8 cellular contexts compared by ENCODE assay signal in genomic region chr17:62423647-62424461, GRCh38. TPM values are rescaled to one million over a fixed set of nuclear protein-coding genes. Genes with fewer than 3 reads are reported as not detected.
DNase-seq lines count a peak whose midpoint lies in the region; ATAC-seq, FAIRE-seq and TF ChIP-seq lines count a peak whose summit lies in the region.
"Not testable (repeated sequence)": the region's sequence is repeated elsewhere in the genome, so short reads cannot be mapped to it uniquely, and the experiment has no call there.

A gene with protein sequence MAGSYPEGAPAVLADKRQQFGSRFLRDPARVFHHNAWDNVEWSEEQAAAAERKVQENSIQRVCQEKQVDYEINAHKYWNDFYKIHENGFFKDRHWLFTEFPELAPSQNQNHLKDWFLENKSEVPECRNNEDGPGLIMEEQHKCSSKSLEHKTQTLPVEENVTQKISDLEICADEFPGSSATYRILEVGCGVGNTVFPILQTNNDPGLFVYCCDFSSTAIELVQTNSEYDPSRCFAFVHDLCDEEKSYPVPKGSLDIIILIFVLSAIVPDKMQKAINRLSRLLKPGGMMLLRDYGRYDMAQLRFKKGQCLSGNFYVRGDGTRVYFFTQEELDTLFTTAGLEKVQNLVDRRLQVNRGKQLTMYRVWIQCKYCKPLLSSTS (plus strand): TSS chr17:62423897. CDS start chr17:62423903, 6 bp downstream.

- peak; percentile 92 for FAIRE-seq in urothelium cell line (lab: Jason Lieb, UNC)

- not testable (repeated sequence) for H3K4me1 ChIP-seq in right atrium auricular region

- DNase-seq in NCI-H1694 (lab: John Stamatoyannopoulos, UW): peak; percentile 86
- peak; percentile 83 for DNase-seq in amniotic stem cell (lab: John Stamatoyannopoulos, UW)
- DNase-seq in right atrium auricular region (ENCODE audit: low spot score): peak; percentile 88
- DNase-seq in pulmonary artery endothelial cell (ENCODE audit: low read depth, low spot score): peak; percentile 32
- peak; percentile 94 for DNase-seq in urothelium cell line (ENCODE audit: low spot score)

- not testable (repeated sequence) for H3K36me3 ChIP-seq in right atrium auricular region

- H3K9me3 ChIP-seq in right atrium auricular region: not testable (repeated sequence)

- peak within 1 kb of the TSS; percentile 62 to 71 for H3K27ac ChIP-seq in right atrium auricular region

- peak in 1 of 2 donors; percentile 40 for TF ChIP-seq CTCF in right atrium auricular region (IDR thresholded peaks at IDR 0.05)

- not testable (repeated sequence) for H3K27me3 ChIP-seq in right atrium auricular region

- H3K4me3 ChIP-seq in right atrium auricular region: peak within 1 kb of the TSS; percentile 74 to 77

- ATAC-seq in GM18499 (IDR thresholded peaks at IDR 0.05; ENCODE audit: insufficient read depth, unreplicated experiment) (peak; percentile 74), HG02938 (IDR thresholded peaks at IDR 0.05; ENCODE audit: unreplicated experiment) (peak; percentile 89)

- intact Hi-C loops in T-helper 1 cell treated with Interleukin-12 subunit alpha and Interleukin-12 subunit beta and Interleukin-4 antibody, amounts not matched to agents 30 ng/mL and 1 ng/mL, for 36 hours (cut with micrococcal nuclease): loop anchor here (1.0 to 10.0 kb wide), 5 partner anchors 54 to 981 kb away; partner anchors contain the start of genes BRIP1, INTS2, MED13 and TLK2

RNA-seq across cellular contexts. Expression of the gene that starts here (rescaled TPM):
- total RNA-seq in T-helper 1 cell treated with Interleukin-12 subunit alpha and Interleukin-12 subunit beta and Interleukin-4 antibody, amounts not matched to agents 30 ng/mL and 1 ng/mL, for 36 hours: 19.6 and 20.7 TPM in 2 replicates
- total RNA-seq in right atrium auricular region (10 to 100 TPM; 11.3 to 11.9 TPM), pulmonary artery endothelial cell (23.2 and 26.8 TPM in 2 replicates)

Comparison
In these comparisons a context has a peak if more than half of its experiments do, and no peak if none do; other contexts are left out.
1. Peak in every context shown above with its lines: DNase-seq, ATAC-seq, H3K4me3 ChIP-seq and H3K27ac ChIP-seq.
2. DNase-seq: peak in every context shown above with its lines; median percentile 94 in urothelium cell line; 88 in right atrium auricular region; 86 in NCI-H1694; 83 in amniotic stem cell; 32 in pulmonary artery endothelial cell.